19 cellular contexts compared by ENCODE assay signal in the genomic region with DNA sequence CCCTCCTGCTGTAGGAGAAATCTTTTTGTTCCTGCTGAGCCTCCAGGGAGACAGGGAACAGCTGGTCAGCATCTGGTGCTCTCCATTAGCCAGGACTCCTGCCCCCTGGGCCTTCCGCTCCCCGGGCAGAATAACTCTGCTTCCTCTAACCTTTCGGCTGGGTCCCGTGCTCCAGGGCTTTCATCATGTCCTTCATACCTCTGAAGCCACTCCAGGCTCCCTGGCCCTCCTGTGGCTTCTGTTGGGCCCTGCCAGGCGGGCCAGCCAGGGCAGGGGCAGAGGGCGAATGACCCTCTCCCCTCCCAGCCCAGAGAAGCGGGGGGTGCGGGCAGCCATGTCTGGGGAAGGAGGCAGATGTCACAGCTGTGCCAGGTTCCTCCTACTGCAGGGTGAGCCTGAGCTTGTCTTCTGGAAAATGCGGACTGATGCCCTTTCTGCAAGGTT.
DNase-seq lines count a peak whose midpoint lies in the region; ATAC-seq and TF ChIP-seq lines count a peak whose summit lies in the region.
"Had no signal": no experiment of that assay in that cellular context is flagged by ENCODE, and none has a peak within 500 bp of the region (broad histone marks: within the 10 kb centered on the region; RNA-seq: fewer than 3 reads in every experiment).

No MANE protein-coding gene starts in this region.

- peaks cover 2% of the 10 kb centered on the region for H3K27me3 Mint-ChIP-seq in activated CD8-positive, alpha-beta T cell treated with anti-CD3 and anti-CD28 coated beads for 36 hours

- no peaks in the 10 kb centered on the region for H3K9me3 ChIP-seq in spleen
- no peaks in the 10 kb centered on the region for H3K9me3 ChIP-seq in uterus
- H3K9me3 ChIP-seq: esophagus squamous epithelium, Peyer's patch had no signal

- TF ChIP-seq POLR2A in spleen (IDR thresholded peaks at IDR 0.05) (no peak), uterus (IDR thresholded peaks at IDR 0.05) (no peak)

- H3K4me1 Mint-ChIP-seq in activated CD8-positive, alpha-beta T cell treated with anti-CD3 and anti-CD28 coated beads for 36 hours (ENCODE audit: low read depth), result no peaks in the 10 kb centered on the region

- CTCF ChIA-PET in activated CD8-positive, alpha-beta T cell treated with anti-CD3 and anti-CD28 coated beads for 36 hours (lab: Charles Lee), result interaction anchor here (1.2 to 4.0 kb wide), 3 partner anchors 26 to 50 kb away, joined by 4 to 16 read pairs (median 12); no protein-coding TSS in a partner anchor

- peaks cover 0 to 58% (median 31%) of the 10 kb centered on the region in 6 donors for H3K4me1 ChIP-seq in spleen
- H3K4me1 ChIP-seq in uterus, result no peaks in the 10 kb centered on the region

- POLR2A ChIA-PET in activated CD8-positive, alpha-beta T cell treated with anti-CD3 and anti-CD28 coated beads for 36 hours (lab: Charles Lee), result no interaction called here

- no peak overlapping the region for H3K27ac Mint-ChIP-seq in activated CD8-positive, alpha-beta T cell treated with anti-CD3 and anti-CD28 coated beads for 36 hours
- H3K27ac Mint-ChIP-seq: CD4-positive, alpha-beta T cell; T-helper 1 cell treated with Interleukin-12 subunit alpha and Interleukin-12 subunit beta and Interleukin-4 antibody, amounts not matched to agents 30 μg/mL and 1 μg/mL, for 36 hours had no signal

- peaks cover 0 to 26% (median 6%) of the 10 kb centered on the region in 7 donors for H3K27me3 ChIP-seq in spleen (replicated peaks in 1 of 7)
- peaks cover 0 to 5% of the 10 kb centered on the region in 2 donors for H3K27me3 ChIP-seq in uterus
- H3K27me3 ChIP-seq: Peyer's patch had no signal

- TF ChIP-seq CTCF in spleen (IDR thresholded peaks at IDR 0.05 in 8 of 11, conservative IDR thresholded peaks at IDR 0.05 in 3 of 11), result no peak
- TF ChIP-seq CTCF in uterus (IDR thresholded peaks at IDR 0.05), result no peak
- TF ChIP-seq CTCF in activated CD8-positive, alpha-beta T cell treated with anti-CD3 and anti-CD28 coated beads for 36 hours (IDR thresholded peaks at IDR 0.05), result no peak

- peak; percentile 93 for ATAC-seq in left ventricle myocardium superior
- no peak for ATAC-seq in activated CD8-positive, alpha-beta T cell treated with anti-CD3 and anti-CD28 coated beads for 36 hours

- H3K27ac ChIP-seq in spleen (peak overlapping the region in 4 of 8 donors; percentile 28 to 87 (median 82)), uterus (no peak overlapping the region)
- H3K27ac ChIP-seq: coronary artery, esophagus squamous epithelium had no signal

- no peaks in the 10 kb centered on the region for H3K36me3 Mint-ChIP-seq in activated CD8-positive, alpha-beta T cell treated with anti-CD3 and anti-CD28 coated beads for 36 hours (ENCODE audit: low read depth)

- no peak overlapping the region for H3K4me3 Mint-ChIP-seq in activated CD8-positive, alpha-beta T cell treated with anti-CD3 and anti-CD28 coated beads for 36 hours
- H3K4me3 Mint-ChIP-seq: CD4-positive, alpha-beta T cell; T-helper 1 cell treated with Interleukin-12 subunit alpha and Interleukin-12 subunit beta and Interleukin-4 antibody, amounts not matched to agents 30 μg/mL and 1 μg/mL, for 36 hours had no signal

- DNase-seq in HCEC 1CT (peak; percentile 46), cerebellar cortex (ENCODE audit: low spot score) (peak; percentile 69), left ventricle myocardium superior (peak; percentile 81), spleen (peak; percentile 76), NCI-H187 (lab: John Stamatoyannopoulos, UW) (no peak), uterus (no peak)
- no peak for DNase-seq in activated CD8-positive, alpha-beta T cell treated with anti-CD3 and anti-CD28 coated beads for 36 hours
- no peak for DNase-seq in activated CD4-positive, alpha-beta T cell treated with anti-CD3 and anti-CD28 coated beads, Interleukin-2, amount 50 U/mL, for 4 hours
- DNase-seq: activated CD4-positive, alpha-beta T cell treated with anti-CD3 and anti-CD28 coated beads for 4 hours; activated T-cell treated with anti-CD3 and anti-CD28 coated beads, Interleukin-2, amount 50 U/mL, for 1 hour; CD4-positive, alpha-beta T cell; esophagus squamous epithelium; NCI-H1436; NCI-H524 treated with DMSO at 0.1 percent for 48 hours; Peyer's patch; stimulated activated CD4-positive, alpha-beta T cell treated with anti-CD3 and anti-CD28 coated beads, Interleukin-2, amount 100 ng/mL, for 24 hours; stimulated activated CD8-positive, alpha-beta memory T cell treated with anti-CD3 and anti-CD28 coated beads, Interleukin-4, amount 100 ng/mL, for 48 hours had no signal

- no peaks in the 10 kb centered on the region for H3K9me3 Mint-ChIP-seq in activated CD8-positive, alpha-beta T cell treated with anti-CD3 and anti-CD28 coated beads for 36 hours
- H3K9me3 Mint-ChIP-seq: CD4-positive, alpha-beta T cell; T-helper 1 cell treated with Interleukin-12 subunit alpha and Interleukin-12 subunit beta and Interleukin-4 antibody, amounts not matched to agents 30 μg/mL and 1 μg/mL, for 36 hours had no signal

- H3K4me3 ChIP-seq in spleen (peak overlapping the region in 1 of 8 donors; percentile 17), uterus (no peak overlapping the region)
- H3K4me3 ChIP-seq: coronary artery, esophagus squamous epithelium, Peyer's patch had no signal

- intact Hi-C loops in left ventricle myocardium superior (cut with micrococcal nuclease), result no loop called here
- intact Hi-C loops in spleen (cut with DNase I; ENCODE audit: low total_unique reads), result no loop called here
- intact Hi-C loops in uterus (cut with DNase I; ENCODE audit: low total_unique reads), result no loop called here
- intact Hi-C loops in activated CD8-positive, alpha-beta T cell treated with anti-CD3 and anti-CD28 coated beads for 36 hours (cut with micrococcal nuclease), result no loop called here

- WGBS in spleen, 5 donors, result 55 to 71% (median 65%) methylated on average over 5 to 9 of the region's 9 CpGs

- no peaks in the 10 kb centered on the region for H3K36me3 ChIP-seq in spleen
- H3K36me3 ChIP-seq in uterus, result no peaks in the 10 kb centered on the region
- H3K36me3 ChIP-seq: esophagus squamous epithelium, Peyer's patch had no signal

Comparison
In these comparisons a context has a peak if more than half of its experiments do, and no peak if none do; other contexts are left out.
1. DNase-seq: peak in HCEC 1CT (single experiment), cerebellar cortex (single experiment), left ventricle myocardium superior (single experiment) and spleen (single experiment); none in NCI-H187 (0 of 2), uterus (0 of 2), activated CD8-positive, alpha-beta T cell treated with anti-CD3 and anti-CD28 coated beads for 36 hours (single experiment) and activated CD4-positive, alpha-beta T cell treated with anti-CD3 and anti-CD28 coated beads, Interleukin-2, amount 50 U/mL, for 4 hours (0 of 2).